In the genomic region with DNA sequence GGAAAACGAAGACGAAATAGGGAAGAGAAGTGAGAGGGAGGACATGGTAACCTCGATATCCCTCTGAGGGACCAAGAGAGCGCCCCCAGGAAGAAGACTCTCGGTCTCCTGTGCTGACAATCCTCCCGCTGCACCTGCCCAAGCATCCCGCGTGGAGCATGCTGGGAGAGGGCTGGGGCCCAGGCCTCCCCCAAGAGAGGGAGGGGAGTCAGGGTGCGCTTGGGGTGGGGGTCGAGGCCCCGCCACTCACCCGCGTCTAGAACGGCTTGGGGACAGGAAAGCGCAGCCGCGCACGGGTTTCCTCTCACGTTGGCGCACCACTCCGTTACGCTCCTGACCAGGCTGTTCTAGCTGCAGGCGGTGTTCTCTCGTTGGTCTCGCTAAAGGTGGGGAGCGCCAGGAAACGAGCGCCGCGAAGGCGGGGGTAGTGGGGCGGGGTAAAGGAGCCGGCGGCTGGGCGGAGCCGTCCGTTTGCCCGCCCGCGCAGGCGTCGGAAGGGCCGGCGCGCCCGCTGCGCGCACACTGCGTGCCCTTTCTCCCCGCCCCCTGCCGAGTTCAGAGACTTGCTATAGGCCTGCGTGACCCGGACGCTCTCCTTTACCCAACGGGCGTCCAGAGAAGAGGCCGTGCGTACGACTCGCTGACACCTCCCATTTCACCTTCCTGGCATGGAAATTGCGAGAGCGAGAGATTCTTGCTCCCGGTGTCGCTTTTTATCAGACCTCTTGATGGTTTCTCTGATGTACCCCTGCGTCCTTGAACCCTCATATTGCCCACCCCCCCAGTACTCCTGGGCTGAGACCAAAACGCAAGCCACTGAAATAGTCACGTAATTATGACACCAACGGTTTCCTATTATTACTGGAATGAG, we compare ENCODE assay signal across 1 cellular context.
TF ChIP-seq lines count a peak whose summit lies in the region.

A gene (minus strand): TSS at position 388 of the 871 bp plus-strand sequence. CDS start 2,888 bp downstream, outside the sequence.

TF ChIP-seq in HepG2, 621 proteins besides CTCF, POLR2A, EP300 and RAD21 (continued from another document and continues in another):
- TF ChIP-seq CREM (IDR thresholded peaks at IDR 0.05) (no peak), CREM (CRISPR knock-in tag; IDR thresholded peaks at IDR 0.05) (no peak), ZMYM4 (CRISPR knock-in tag; IDR thresholded peaks at IDR 0.05) (peak; percentile 72), ZNF883 (CRISPR knock-in tag; IDR thresholded peaks at IDR 0.05; ENCODE audit: not compliant biosample characterization) (peak; percentile 50), YEATS4 (CRISPR knock-in tag; IDR thresholded peaks at IDR 0.05; ENCODE audit: borderline replicate concordance) (peak; percentile 52), ETV5 (CRISPR knock-in tag; IDR thresholded peaks at IDR 0.05; ENCODE audit: borderline replicate concordance) (peak; percentile 31; the same call in 1 of the 2 replicates), SP4 (CRISPR knock-in tag; IDR thresholded peaks at IDR 0.05) (peak; percentile 69), HNF4A (CRISPR knock-in tag; IDR thresholded peaks at IDR 0.05) (0 out of 2 replicates have a peak, but pooled peaks have one; percentile 5), ZNF12 (CRISPR knock-in tag; IDR thresholded peaks at IDR 0.05) (no peak), ZNF816 (CRISPR knock-in tag; IDR thresholded peaks at IDR 0.05; ENCODE audit: borderline replicate concordance) (no peak; the same call in 1 of the 2 replicates), SIX4 (CRISPR knock-in tag; IDR thresholded peaks at IDR 0.05) (no peak), THAP11 (CRISPR knock-in tag; IDR thresholded peaks at IDR 0.05) (peak; percentile 73), ZNF850 (CRISPR knock-in tag; conservative IDR thresholded peaks at IDR 0.05) (no peak), HOXA3 (CRISPR knock-in tag; IDR thresholded peaks at IDR 0.05) (peak; percentile 62), NR2C2 (CRISPR knock-in tag; IDR thresholded peaks at IDR 0.05; ENCODE audit: borderline replicate concordance) (peak; percentile 82), MYC (CRISPR knock-in tag; IDR thresholded peaks at IDR 0.05; ENCODE audit: borderline replicate concordance) (peak; percentile 57; the same call in 1 of the 2 replicates), ZNF367 (CRISPR knock-in tag; IDR thresholded peaks at IDR 0.05; ENCODE audit: borderline replicate concordance) (no peak), GABPA (IDR thresholded peaks at IDR 0.05; ENCODE audit: low read depth, low read length) (peak; percentile 22; the same call in 1 of the 2 replicates), GABPA (CRISPR knock-in tag; IDR thresholded peaks at IDR 0.05; ENCODE audit: low read depth) (peak; percentile 56; the same call in 1 of the 2 replicates), JUN (CRISPR knock-in tag; IDR thresholded peaks at IDR 0.05) (no peak), HDAC2 (CRISPR knock-in tag; IDR thresholded peaks at IDR 0.05) (peak; percentile 28; the same call in 1 of the 2 replicates), ZSCAN20 (CRISPR knock-in tag; IDR thresholded peaks at IDR 0.05; ENCODE audit: borderline replicate concordance) (no peak), ZSCAN31 (CRISPR knock-in tag; IDR thresholded peaks at IDR 0.05; ENCODE audit: low read depth) (0 out of 2 replicates have a peak, but pooled peaks have one; percentile 30), HMG20B (CRISPR knock-in tag; conservative IDR thresholded peaks at IDR 0.05) (no peak), ZNF333 (CRISPR knock-in tag; IDR thresholded peaks at IDR 0.05; ENCODE audit: borderline replicate concordance) (no peak), KDM5A (IDR thresholded peaks at IDR 0.05; ENCODE audit: borderline replicate concordance, low read length) (peak; percentile 40; the same call in 1 of the 2 replicates), ZBTB20 (CRISPR knock-in tag; IDR thresholded peaks at IDR 0.05; ENCODE audit: borderline replicate concordance, low read depth) (no peak), ZNF30 (CRISPR knock-in tag; IDR thresholded peaks at IDR 0.05) (no peak), ZNF136 (CRISPR knock-in tag; IDR thresholded peaks at IDR 0.05; ENCODE audit: low read depth) (no peak), SOX6 (IDR thresholded peaks at IDR 0.05) (no peak), SOX6 (CRISPR knock-in tag; IDR thresholded peaks at IDR 0.05) (peak; percentile 48), SALL1 (CRISPR knock-in tag; IDR thresholded peaks at IDR 0.05) (peak; percentile 63; the same call in 1 of the 2 replicates), ZFP41 (CRISPR knock-in tag; IDR thresholded peaks at IDR 0.05; ENCODE audit: borderline replicate concordance) (no peak), ZFP37 (CRISPR knock-in tag; IDR thresholded peaks at IDR 0.05; ENCODE audit: borderline replicate concordance) (no peak), CREB1 (IDR thresholded peaks at IDR 0.05) (0 out of 2 replicates have a peak, but pooled peaks have one; percentile 27), CREB1 (CRISPR knock-in tag; IDR thresholded peaks at IDR 0.05) (no peak), POLR2AphosphoS5 (IDR thresholded peaks at IDR 0.05; ENCODE audit: low read depth, low read length) (peak; percentile 79)
- TF ChIP-seq, protein P1, sequence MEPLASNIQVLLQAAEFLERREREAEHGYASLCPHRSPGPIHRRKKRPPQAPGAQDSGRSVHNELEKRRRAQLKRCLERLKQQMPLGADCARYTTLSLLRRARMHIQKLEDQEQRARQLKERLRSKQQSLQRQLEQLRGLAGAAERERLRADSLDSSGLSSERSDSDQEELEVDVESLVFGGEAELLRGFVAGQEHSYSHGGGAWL (CRISPR knock-in tag; IDR thresholded peaks at IDR 0.05) = no peak
- TF ChIP-seq, protein P2, sequence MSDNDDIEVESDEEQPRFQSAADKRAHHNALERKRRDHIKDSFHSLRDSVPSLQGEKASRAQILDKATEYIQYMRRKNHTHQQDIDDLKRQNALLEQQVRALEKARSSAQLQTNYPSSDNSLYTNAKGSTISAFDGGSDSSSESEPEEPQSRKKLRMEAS (IDR thresholded peaks at IDR 0.05) = peak; percentile 65
- TF ChIP-seq, protein P3, sequence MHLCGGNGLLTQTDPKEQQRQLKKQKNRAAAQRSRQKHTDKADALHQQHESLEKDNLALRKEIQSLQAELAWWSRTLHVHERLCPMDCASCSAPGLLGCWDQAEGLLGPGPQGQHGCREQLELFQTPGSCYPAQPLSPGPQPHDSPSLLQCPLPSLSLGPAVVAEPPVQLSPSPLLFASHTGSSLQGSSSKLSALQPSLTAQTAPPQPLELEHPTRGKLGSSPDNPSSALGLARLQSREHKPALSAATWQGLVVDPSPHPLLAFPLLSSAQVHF (CRISPR knock-in tag; IDR thresholded peaks at IDR 0.05) = no peak
- TF ChIP-seq, protein P4, sequence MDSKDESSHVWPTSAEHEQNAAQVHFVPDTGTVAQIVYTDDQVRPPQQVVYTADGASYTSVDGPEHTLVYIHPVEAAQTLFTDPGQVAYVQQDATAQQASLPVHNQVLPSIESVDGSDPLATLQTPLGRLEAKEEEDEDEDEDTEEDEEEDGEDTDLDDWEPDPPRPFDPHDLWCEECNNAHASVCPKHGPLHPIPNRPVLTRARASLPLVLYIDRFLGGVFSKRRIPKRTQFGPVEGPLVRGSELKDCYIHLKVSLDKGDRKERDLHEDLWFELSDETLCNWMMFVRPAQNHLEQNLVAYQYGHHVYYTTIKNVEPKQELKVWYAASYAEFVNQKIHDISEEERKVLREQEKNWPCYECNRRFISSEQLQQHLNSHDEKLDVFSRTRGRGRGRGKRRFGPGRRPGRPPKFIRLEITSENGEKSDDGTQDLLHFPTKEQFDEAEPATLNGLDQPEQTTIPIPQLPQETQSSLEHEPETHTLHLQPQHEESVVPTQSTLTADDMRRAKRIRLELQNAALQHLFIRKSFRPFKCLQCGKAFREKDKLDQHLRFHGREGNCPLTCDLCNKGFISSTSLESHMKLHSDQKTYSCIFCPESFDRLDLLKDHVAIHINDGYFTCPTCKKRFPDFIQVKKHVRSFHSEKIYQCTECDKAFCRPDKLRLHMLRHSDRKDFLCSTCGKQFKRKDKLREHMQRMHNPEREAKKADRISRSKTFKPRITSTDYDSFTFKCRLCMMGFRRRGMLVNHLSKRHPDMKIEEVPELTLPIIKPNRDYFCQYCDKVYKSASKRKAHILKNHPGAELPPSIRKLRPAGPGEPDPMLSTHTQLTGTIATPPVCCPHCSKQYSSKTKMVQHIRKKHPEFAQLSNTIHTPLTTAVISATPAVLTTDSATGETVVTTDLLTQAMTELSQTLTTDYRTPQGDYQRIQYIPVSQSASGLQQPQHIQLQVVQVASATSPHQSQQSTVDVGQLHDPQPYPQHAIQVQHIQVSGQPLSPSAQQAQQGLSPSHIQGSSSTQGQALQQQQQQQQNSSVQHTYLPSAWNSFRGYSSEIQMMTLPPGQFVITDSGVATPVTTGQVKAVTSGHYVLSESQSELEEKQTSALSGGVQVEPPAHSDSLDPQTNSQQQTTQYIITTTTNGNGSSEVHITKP (CRISPR knock-in tag; IDR thresholded peaks at IDR 0.05; ENCODE audit: low read depth) = no peak
- TF ChIP-seq, protein P5, sequence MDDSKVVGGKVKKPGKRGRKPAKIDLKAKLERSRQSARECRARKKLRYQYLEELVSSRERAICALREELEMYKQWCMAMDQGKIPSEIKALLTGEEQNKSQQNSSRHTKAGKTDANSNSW (CRISPR knock-in tag; IDR thresholded peaks at IDR 0.05; ENCODE audit: borderline replicate concordance) = no peak
- TF ChIP-seq, protein P6, sequence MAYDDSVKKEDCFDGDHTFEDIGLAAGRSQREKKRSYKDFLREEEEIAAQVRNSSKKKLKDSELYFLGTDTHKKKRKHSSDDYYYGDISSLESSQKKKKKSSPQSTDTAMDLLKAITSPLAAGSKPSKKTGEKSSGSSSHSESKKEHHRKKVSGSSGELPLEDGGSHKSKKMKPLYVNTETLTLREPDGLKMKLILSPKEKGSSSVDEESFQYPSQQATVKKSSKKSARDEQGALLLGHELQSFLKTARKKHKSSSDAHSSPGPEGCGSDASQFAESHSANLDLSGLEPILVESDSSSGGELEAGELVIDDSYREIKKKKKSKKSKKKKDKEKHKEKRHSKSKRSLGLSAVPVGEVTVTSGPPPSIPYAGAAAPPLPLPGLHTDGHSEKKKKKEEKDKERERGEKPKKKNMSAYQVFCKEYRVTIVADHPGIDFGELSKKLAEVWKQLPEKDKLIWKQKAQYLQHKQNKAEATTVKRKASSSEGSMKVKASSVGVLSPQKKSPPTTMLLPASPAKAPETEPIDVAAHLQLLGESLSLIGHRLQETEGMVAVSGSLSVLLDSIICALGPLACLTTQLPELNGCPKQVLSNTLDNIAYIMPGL (CRISPR knock-in tag; IDR thresholded peaks at IDR 0.05; ENCODE audit: borderline replicate concordance in 1 of 2, low read depth in 1 of 2) = peak in 1 of 2 experiments; percentile 31; a peak in 1 of 4 replicates
- TF ChIP-seq, protein P7, sequence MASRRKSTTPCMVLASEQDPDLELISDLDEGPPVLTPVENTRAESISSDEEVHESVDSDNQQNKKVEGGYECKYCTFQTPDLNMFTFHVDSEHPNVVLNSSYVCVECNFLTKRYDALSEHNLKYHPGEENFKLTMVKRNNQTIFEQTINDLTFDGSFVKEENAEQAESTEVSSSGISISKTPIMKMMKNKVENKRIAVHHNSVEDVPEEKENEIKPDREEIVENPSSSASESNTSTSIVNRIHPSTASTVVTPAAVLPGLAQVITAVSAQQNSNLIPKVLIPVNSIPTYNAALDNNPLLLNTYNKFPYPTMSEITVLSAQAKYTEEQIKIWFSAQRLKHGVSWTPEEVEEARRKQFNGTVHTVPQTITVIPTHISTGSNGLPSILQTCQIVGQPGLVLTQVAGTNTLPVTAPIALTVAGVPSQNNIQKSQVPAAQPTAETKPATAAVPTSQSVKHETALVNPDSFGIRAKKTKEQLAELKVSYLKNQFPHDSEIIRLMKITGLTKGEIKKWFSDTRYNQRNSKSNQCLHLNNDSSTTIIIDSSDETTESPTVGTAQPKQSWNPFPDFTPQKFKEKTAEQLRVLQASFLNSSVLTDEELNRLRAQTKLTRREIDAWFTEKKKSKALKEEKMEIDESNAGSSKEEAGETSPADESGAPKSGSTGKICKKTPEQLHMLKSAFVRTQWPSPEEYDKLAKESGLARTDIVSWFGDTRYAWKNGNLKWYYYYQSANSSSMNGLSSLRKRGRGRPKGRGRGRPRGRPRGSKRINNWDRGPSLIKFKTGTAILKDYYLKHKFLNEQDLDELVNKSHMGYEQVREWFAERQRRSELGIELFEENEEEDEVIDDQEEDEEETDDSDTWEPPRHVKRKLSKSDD (CRISPR knock-in tag; IDR thresholded peaks at IDR 0.05; ENCODE audit: low read depth) = no peak
- TF ChIP-seq, protein P8, sequence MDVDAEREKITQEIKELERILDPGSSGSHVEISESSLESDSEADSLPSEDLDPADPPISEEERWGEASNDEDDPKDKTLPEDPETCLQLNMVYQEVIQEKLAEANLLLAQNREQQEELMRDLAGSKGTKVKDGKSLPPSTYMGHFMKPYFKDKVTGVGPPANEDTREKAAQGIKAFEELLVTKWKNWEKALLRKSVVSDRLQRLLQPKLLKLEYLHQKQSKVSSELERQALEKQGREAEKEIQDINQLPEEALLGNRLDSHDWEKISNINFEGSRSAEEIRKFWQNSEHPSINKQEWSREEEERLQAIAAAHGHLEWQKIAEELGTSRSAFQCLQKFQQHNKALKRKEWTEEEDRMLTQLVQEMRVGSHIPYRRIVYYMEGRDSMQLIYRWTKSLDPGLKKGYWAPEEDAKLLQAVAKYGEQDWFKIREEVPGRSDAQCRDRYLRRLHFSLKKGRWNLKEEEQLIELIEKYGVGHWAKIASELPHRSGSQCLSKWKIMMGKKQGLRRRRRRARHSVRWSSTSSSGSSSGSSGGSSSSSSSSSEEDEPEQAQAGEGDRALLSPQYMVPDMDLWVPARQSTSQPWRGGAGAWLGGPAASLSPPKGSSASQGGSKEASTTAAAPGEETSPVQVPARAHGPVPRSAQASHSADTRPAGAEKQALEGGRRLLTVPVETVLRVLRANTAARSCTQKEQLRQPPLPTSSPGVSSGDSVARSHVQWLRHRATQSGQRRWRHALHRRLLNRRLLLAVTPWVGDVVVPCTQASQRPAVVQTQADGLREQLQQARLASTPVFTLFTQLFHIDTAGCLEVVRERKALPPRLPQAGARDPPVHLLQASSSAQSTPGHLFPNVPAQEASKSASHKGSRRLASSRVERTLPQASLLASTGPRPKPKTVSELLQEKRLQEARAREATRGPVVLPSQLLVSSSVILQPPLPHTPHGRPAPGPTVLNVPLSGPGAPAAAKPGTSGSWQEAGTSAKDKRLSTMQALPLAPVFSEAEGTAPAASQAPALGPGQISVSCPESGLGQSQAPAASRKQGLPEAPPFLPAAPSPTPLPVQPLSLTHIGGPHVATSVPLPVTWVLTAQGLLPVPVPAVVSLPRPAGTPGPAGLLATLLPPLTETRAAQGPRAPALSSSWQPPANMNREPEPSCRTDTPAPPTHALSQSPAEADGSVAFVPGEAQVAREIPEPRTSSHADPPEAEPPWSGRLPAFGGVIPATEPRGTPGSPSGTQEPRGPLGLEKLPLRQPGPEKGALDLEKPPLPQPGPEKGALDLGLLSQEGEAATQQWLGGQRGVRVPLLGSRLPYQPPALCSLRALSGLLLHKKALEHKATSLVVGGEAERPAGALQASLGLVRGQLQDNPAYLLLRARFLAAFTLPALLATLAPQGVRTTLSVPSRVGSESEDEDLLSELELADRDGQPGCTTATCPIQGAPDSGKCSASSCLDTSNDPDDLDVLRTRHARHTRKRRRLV (CRISPR knock-in tag; IDR thresholded peaks at IDR 0.05) = 0 out of 2 replicates have a peak, but pooled peaks have one; percentile 46
- TF ChIP-seq, protein P9, sequence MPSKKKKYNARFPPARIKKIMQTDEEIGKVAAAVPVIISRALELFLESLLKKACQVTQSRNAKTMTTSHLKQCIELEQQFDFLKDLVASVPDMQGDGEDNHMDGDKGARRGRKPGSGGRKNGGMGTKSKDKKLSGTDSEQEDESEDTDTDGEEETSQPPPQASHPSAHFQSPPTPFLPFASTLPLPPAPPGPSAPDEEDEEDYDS (CRISPR knock-in tag; IDR thresholded peaks at IDR 0.05) = peak; percentile 53; the same call in 1 of the 2 replicates
